In the genomic region with DNA sequence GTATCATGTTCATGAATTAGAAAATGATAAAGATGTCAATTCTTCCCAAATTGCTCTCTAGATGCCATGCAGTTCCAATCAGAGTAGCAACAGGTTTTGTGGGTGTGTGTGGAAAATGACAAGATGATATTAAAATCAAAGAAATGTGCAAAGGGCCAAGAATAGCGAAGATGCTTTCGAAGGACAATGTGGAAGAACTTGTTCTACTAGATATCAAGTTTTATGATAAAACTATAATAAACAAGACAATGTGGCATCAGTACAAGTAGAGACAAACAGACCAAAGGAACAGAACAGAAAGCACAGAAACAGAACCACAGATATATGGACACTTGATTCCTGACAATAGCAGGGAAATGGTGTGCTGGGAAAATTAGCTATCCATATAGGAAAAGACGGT, we compare ENCODE assay signal across 20 cellular contexts.
"Had no signal": no experiment of that assay in that cellular context is flagged by ENCODE, and none has a peak within 500 bp of the region (broad histone marks: within the 10 kb centered on the region; RNA-seq: fewer than 3 reads in every experiment).

No MANE protein-coding gene starts in this region.

- H3K4me1 ChIP-seq: psoas muscle, testis, tibial nerve had no signal

- ATAC-seq: foreskin keratinocyte; left colon; left ventricle myocardium superior; naive thymus-derived CD4-positive, alpha-beta T cell; psoas muscle; right lobe of liver; stimulated activated memory B cell treated with anti-CD40 and anti-IgM and Interleukin-4, amounts not matched to agents 10 μg/mL and 1 μg/mL and 100 μg/mL, for 72 hours; stimulated activated naive CD8-positive, alpha-beta T cell treated with anti-CD3 and anti-CD28 coated beads, Interleukin-15, amount 100 ng/mL, for 72 hours had no signal

- H3K9me3 Mint-ChIP-seq: stimulated activated memory B cell treated with anti-CD40 and anti-IgM and Interleukin-4, amounts not matched to agents 10 μg/mL and 1 μg/mL and 100 μg/mL, for 72 hours; stimulated activated naive CD8-positive, alpha-beta T cell treated with anti-CD3 and anti-CD28 coated beads, Interleukin-15, amount 100 ng/mL, for 72 hours had no signal

- H3K27ac ChIP-seq: coronary artery, foreskin keratinocyte, hepatocyte, psoas muscle, right lobe of liver, tibial nerve had no signal

- H3K36me3 ChIP-seq: right lobe of liver, tibial nerve had no signal

- H3K4me3 Mint-ChIP-seq: endodermal cell; naive thymus-derived CD4-positive, alpha-beta T cell; nephron progenitor cell; stimulated activated memory B cell treated with anti-CD40 and anti-IgM and Interleukin-4, amounts not matched to agents 10 μg/mL and 1 μg/mL and 100 μg/mL, for 72 hours; stimulated activated naive CD8-positive, alpha-beta T cell treated with anti-CD3 and anti-CD28 coated beads, Interleukin-15, amount 100 ng/mL, for 72 hours had no signal

- H3K27ac Mint-ChIP-seq: endodermal cell; nephron progenitor cell; stimulated activated memory B cell treated with anti-CD40 and anti-IgM and Interleukin-4, amounts not matched to agents 10 μg/mL and 1 μg/mL and 100 μg/mL, for 72 hours; stimulated activated naive CD8-positive, alpha-beta T cell treated with anti-CD3 and anti-CD28 coated beads, Interleukin-15, amount 100 ng/mL, for 72 hours had no signal

- H3K9me3 ChIP-seq: psoas muscle, right lobe of liver, testis, tibial nerve had no signal

- H3K4me1 Mint-ChIP-seq: endodermal cell had no signal

- H3K4me2 ChIP-seq: hepatocyte had no signal

- H3K4me3 ChIP-seq: coronary artery, hepatocyte, lung, psoas muscle, right lobe of liver, testis, tibial nerve had no signal

- H3K36me3 Mint-ChIP-seq: stimulated activated memory B cell treated with anti-CD40 and anti-IgM and Interleukin-4, amounts not matched to agents 10 μg/mL and 1 μg/mL and 100 μg/mL, for 72 hours had no signal

- H2AFZ ChIP-seq: hepatocyte had no signal

- H3K27me3 Mint-ChIP-seq: naive thymus-derived CD4-positive, alpha-beta T cell; stimulated activated memory B cell treated with anti-CD40 and anti-IgM and Interleukin-4, amounts not matched to agents 10 μg/mL and 1 μg/mL and 100 μg/mL, for 72 hours; stimulated activated naive CD8-positive, alpha-beta T cell treated with anti-CD3 and anti-CD28 coated beads, Interleukin-15, amount 100 ng/mL, for 72 hours had no signal

- DNase-seq: effector CD4-positive, alpha-beta T cell; endodermal cell; foreskin keratinocyte; left colon; left ventricle myocardium superior; mesendoderm; naive thymus-derived CD4-positive, alpha-beta T cell; nephron progenitor cell; psoas muscle; retina; right lobe of liver; stimulated activated CD4-positive, alpha-beta T cell treated with anti-CD3 and anti-CD28 coated beads, Interleukin-4, amount 100 ng/mL, for 1 hour; stimulated activated CD8-positive, alpha-beta memory T cell treated with anti-CD3 and anti-CD28 coated beads, Interleukin-4, amount 100 ng/mL, for 48 hours; stimulated activated naive CD8-positive, alpha-beta T cell treated with anti-CD3 and anti-CD28 coated beads, Interleukin-15, amount 100 ng/mL, for 72 hours; testis had no signal

- H3K27me3 ChIP-seq: foreskin keratinocyte, hepatocyte, right lobe of liver, testis had no signal
